Comparison of ENCODE assay signal across 1 cellular context in the genomic region with DNA sequence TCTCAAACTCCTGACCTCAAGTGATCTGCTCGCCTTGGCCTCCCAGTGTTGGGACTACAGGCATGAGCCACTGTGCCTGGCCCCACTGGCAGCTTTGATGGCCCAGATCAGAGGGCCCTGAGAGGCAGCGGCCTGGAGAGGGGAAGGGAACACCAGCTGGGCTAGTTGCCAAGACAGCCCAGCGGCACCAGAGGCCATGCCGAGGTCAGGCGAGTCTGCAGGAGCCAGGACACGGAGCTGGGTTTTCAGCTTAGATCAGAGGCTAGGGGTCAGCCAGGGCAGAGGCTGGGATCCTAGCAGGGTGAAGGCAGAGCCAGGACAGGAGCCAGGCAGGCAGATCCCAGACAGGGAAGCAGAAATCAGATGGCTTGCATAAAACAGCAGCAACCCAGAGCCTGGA.
TF ChIP-seq lines count a peak whose summit lies in the region.

No MANE protein-coding gene starts in this region.

TF ChIP-seq in HepG2, 621 proteins besides CTCF, POLR2A, EP300 and RAD21 (continued from another document):
- TF ChIP-seq, protein P1, sequence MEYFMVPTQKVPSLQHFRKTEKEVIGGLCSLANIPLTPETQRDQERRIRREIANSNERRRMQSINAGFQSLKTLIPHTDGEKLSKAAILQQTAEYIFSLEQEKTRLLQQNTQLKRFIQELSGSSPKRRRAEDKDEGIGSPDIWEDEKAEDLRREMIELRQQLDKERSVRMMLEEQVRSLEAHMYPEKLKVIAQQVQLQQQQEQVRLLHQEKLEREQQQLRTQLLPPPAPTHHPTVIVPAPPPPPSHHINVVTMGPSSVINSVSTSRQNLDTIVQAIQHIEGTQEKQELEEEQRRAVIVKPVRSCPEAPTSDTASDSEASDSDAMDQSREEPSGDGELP (IDR thresholded peaks at IDR 0.05; ENCODE audit: borderline replicate concordance, low read depth): peak; percentile 54; the same call in 1 of the 2 replicates
- peak; percentile 20; the same call in 1 of the 2 replicates for TF ChIP-seq ZNF580 (CRISPR knock-in tag; IDR thresholded peaks at IDR 0.05; ENCODE audit: borderline replicate concordance, low read depth)
- TF ChIP-seq MAZ (IDR thresholded peaks at IDR 0.05; ENCODE audit: borderline replicate concordance, low read depth, low read length): no peak
- 0 out of 2 replicates have a peak, but pooled peaks have one; percentile 53 for TF ChIP-seq MAZ (CRISPR knock-in tag; IDR thresholded peaks at IDR 0.05; ENCODE audit: low read depth)
- TF ChIP-seq, protein P2, sequence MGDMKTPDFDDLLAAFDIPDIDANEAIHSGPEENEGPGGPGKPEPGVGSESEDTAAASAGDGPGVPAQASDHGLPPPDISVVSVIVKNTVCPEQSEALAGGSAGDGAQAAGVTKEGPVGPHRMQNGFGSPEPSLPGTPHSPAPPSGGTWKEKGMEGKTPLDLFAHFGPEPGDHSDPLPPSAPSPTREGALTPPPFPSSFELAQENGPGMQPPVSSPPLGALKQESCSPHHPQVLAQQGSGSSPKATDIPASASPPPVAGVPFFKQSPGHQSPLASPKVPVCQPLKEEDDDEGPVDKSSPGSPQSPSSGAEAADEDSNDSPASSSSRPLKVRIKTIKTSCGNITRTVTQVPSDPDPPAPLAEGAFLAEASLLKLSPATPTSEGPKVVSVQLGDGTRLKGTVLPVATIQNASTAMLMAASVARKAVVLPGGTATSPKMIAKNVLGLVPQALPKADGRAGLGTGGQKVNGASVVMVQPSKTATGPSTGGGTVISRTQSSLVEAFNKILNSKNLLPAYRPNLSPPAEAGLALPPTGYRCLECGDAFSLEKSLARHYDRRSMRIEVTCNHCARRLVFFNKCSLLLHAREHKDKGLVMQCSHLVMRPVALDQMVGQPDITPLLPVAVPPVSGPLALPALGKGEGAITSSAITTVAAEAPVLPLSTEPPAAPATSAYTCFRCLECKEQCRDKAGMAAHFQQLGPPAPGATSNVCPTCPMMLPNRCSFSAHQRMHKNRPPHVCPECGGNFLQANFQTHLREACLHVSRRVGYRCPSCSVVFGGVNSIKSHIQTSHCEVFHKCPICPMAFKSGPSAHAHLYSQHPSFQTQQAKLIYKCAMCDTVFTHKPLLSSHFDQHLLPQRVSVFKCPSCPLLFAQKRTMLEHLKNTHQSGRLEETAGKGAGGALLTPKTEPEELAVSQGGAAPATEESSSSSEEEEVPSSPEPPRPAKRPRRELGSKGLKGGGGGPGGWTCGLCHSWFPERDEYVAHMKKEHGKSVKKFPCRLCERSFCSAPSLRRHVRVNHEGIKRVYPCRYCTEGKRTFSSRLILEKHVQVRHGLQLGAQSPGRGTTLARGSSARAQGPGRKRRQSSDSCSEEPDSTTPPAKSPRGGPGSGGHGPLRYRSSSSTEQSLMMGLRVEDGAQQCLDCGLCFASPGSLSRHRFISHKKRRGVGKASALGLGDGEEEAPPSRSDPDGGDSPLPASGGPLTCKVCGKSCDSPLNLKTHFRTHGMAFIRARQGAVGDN (CRISPR knock-in tag; IDR thresholded peaks at IDR 0.05): peak; percentile 59
- peak; percentile 56; the same call in 1 of the 2 replicates for TF ChIP-seq TBX2 (CRISPR knock-in tag; IDR thresholded peaks at IDR 0.05; ENCODE audit: borderline replicate concordance)
- TF ChIP-seq, protein P3, sequence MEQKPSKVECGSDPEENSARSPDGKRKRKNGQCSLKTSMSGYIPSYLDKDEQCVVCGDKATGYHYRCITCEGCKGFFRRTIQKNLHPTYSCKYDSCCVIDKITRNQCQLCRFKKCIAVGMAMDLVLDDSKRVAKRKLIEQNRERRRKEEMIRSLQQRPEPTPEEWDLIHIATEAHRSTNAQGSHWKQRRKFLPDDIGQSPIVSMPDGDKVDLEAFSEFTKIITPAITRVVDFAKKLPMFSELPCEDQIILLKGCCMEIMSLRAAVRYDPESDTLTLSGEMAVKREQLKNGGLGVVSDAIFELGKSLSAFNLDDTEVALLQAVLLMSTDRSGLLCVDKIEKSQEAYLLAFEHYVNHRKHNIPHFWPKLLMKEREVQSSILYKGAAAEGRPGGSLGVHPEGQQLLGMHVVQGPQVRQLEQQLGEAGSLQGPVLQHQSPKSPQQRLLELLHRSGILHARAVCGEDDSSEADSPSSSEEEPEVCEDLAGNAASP (CRISPR knock-in tag; IDR thresholded peaks at IDR 0.05; ENCODE audit: borderline replicate concordance): peak; percentile 70; the same call in 1 of the 2 replicates
- TF ChIP-seq BCL6 (CRISPR knock-in tag; IDR thresholded peaks at IDR 0.05): peak; percentile 46; the same call in 1 of the 2 replicates
- 0 out of 2 replicates have a peak, but pooled peaks have one; percentile 9 for TF ChIP-seq PATZ1 (CRISPR knock-in tag; IDR thresholded peaks at IDR 0.05)
- TF ChIP-seq, protein P4, sequence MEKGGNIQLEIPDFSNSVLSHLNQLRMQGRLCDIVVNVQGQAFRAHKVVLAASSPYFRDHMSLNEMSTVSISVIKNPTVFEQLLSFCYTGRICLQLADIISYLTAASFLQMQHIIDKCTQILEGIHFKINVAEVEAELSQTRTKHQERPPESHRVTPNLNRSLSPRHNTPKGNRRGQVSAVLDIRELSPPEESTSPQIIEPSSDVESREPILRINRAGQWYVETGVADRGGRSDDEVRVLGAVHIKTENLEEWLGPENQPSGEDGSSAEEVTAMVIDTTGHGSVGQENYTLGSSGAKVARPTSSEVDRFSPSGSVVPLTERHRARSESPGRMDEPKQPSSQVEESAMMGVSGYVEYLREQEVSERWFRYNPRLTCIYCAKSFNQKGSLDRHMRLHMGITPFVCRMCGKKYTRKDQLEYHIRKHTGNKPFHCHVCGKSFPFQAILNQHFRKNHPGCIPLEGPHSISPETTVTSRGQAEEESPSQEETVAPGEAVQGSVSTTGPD (CRISPR knock-in tag; IDR thresholded peaks at IDR 0.05): 0 out of 2 replicates have a peak, but pooled peaks have one; percentile 36
- TF ChIP-seq NBN (conservative IDR thresholded peaks at IDR 0.05): no peak
- no peak for TF ChIP-seq ZFP90 (CRISPR knock-in tag; IDR thresholded peaks at IDR 0.05; ENCODE audit: borderline replicate concordance)
- TF ChIP-seq HNF4A (CRISPR knock-in tag; IDR thresholded peaks at IDR 0.05): 0 out of 2 replicates have a peak, but pooled peaks have one; percentile 23
- 0 out of 2 replicates have a peak, but pooled peaks have one; percentile 3 for TF ChIP-seq ZBTB7B (CRISPR knock-in tag; IDR thresholded peaks at IDR 0.05)
- TF ChIP-seq KMT2A (CRISPR knock-in tag; IDR thresholded peaks at IDR 0.05): no peak
- TF ChIP-seq ZFX (CRISPR knock-in tag; IDR thresholded peaks at IDR 0.05; ENCODE audit: low read depth): peak; percentile 54; the same call in 1 of the 2 replicates
- peak; percentile 74; the same call in 1 of the 2 replicates for TF ChIP-seq RXRB (CRISPR knock-in tag; IDR thresholded peaks at IDR 0.05; ENCODE audit: borderline replicate concordance)
- 0 out of 2 replicates have a peak, but pooled peaks have one; percentile 22 for TF ChIP-seq GATAD2A (CRISPR knock-in tag; IDR thresholded peaks at IDR 0.05)
- no peak for TF ChIP-seq SMYD3 (CRISPR knock-in tag; IDR thresholded peaks at IDR 0.05)
- peak; percentile 49; the same call in 1 of the 2 replicates for TF ChIP-seq TCF7 (IDR thresholded peaks at IDR 0.05; ENCODE audit: low read depth)
